In genomic region chrX:154748712-154749339, GRCh38 we compare ENCODE assay signal across 8 cellular contexts. TPM values are rescaled to one million over a fixed set of nuclear protein-coding genes. Genes with fewer than 3 reads are reported as not detected.
DNase-seq lines count a peak whose midpoint lies in the region; ATAC-seq and TF ChIP-seq lines count a peak whose summit lies in the region.

No MANE protein-coding gene starts in this region.

- no peaks in the 10 kb centered on the region for H3K4me1 Mint-ChIP-seq in Caco-2 (ENCODE audit: low read depth, unreplicated experiment)
- peaks cover 16% of the 10 kb centered on the region for H3K4me1 Mint-ChIP-seq in stimulated activated effector memory CD8-positive, alpha-beta T cell treated with anti-CD3 and anti-CD28 coated beads, Interleukin-12 subunit alpha, Interleukin-12 subunit beta, amount 100 ng/mL, for 72 hours

- no peaks in the 10 kb centered on the region for H3K9me3 Mint-ChIP-seq in Caco-2 (ENCODE audit: unreplicated experiment)
- no peaks in the 10 kb centered on the region for H3K9me3 Mint-ChIP-seq in stimulated activated effector memory CD8-positive, alpha-beta T cell treated with anti-CD3 and anti-CD28 coated beads, Interleukin-12 subunit alpha, Interleukin-12 subunit beta, amount 100 ng/mL, for 72 hours

- H3K36me3 Mint-ChIP-seq in Caco-2 (ENCODE audit: insufficient read depth, unreplicated experiment), result no peaks in the 10 kb centered on the region
- H3K36me3 Mint-ChIP-seq in stimulated activated effector memory CD8-positive, alpha-beta T cell treated with anti-CD3 and anti-CD28 coated beads, Interleukin-12 subunit alpha, Interleukin-12 subunit beta, amount 100 ng/mL, for 72 hours, result peaks cover 3% of the 10 kb centered on the region

- H3K4me2 ChIP-seq in MM.1S (ENCODE audit: low read depth, low read length) (peak overlapping the region; percentile 1; the same call in 1 of the 2 replicates), SU-DHL-6 (ENCODE audit: low read depth, low read length, poor library complexity, severe bottlenecking) (no peak overlapping the region)

- H3K4me3 Mint-ChIP-seq in Caco-2 (ENCODE audit: unreplicated experiment), result no peak overlapping the region
- H3K4me3 Mint-ChIP-seq in stimulated activated effector memory CD8-positive, alpha-beta T cell treated with anti-CD3 and anti-CD28 coated beads, Interleukin-12 subunit alpha, Interleukin-12 subunit beta, amount 100 ng/mL, for 72 hours, result peak overlapping the region; percentile 71

- TF ChIP-seq CTCF in Caco-2 (IDR thresholded peaks at IDR 0.05; ENCODE audit: insufficient read depth in 1 of 2, low read depth in 1 of 2, low read length in 1 of 2, severe bottlenecking in 1 of 2, unreplicated experiment in 1 of 2) (peak; percentile 45 to 56), MM.1S (IDR thresholded peaks at IDR 0.05; ENCODE audit: low read length) (peak; percentile 74), SU-DHL-6 (IDR thresholded peaks at IDR 0.05; ENCODE audit: insufficient read depth, low read length, poor library complexity, severe bottlenecking) (peak; percentile 28), brain microvascular endothelial cell (IDR thresholded peaks at IDR 0.05; ENCODE audit: low read depth, low read length, missing control alignments) (peak; percentile 70)

- no peaks in the 10 kb centered on the region for H4K20me1 ChIP-seq in MM.1S (ENCODE audit: insufficient read depth, low read length)
- H4K20me1 ChIP-seq in SU-DHL-6 (ENCODE audit: low read depth, low read length), result no peaks in the 10 kb centered on the region

- POLR2A ChIA-PET in Caco-2 (lab: Charles Lee), result interaction anchor here (1.3 kb wide), 1 partner anchor 14 kb away, joined by 4 read pairs; the partner anchor contains the start of gene DKC1

- H3F3A ChIP-seq in MM.1S (ENCODE audit: insufficient read depth, low read length) (no peaks in the 10 kb centered on the region; the same call in 1 of the 2 replicates), SU-DHL-6 (ENCODE audit: insufficient read depth) (no peaks in the 10 kb centered on the region; the same call in 1 of the 2 replicates)

- H3K9me2 ChIP-seq in MM.1S (replicated peaks; ENCODE audit: insufficient read depth, low read length), result no peaks in the 10 kb centered on the region
- no peaks in the 10 kb centered on the region for H3K9me2 ChIP-seq in SU-DHL-6 (replicated peaks; ENCODE audit: insufficient read depth, low read length)

- H3K27ac Mint-ChIP-seq in Caco-2 (ENCODE audit: unreplicated experiment), result no peak overlapping the region
- no peak overlapping the region for H3K27ac Mint-ChIP-seq in stimulated activated effector memory CD8-positive, alpha-beta T cell treated with anti-CD3 and anti-CD28 coated beads, Interleukin-12 subunit alpha, Interleukin-12 subunit beta, amount 100 ng/mL, for 72 hours

- H3K27me3 ChIP-seq in Caco-2 (replicated peaks; ENCODE audit: control insufficient read depth, insufficient read depth, low read length) (0 out of 2 replicates have a peak, but pooled peaks cover 2% of the 10 kb centered on the region), MM.1S (replicated peaks; ENCODE audit: insufficient read depth, low read length) (no peaks in the 10 kb centered on the region; the same call in 1 of the 2 replicates), SU-DHL-6 (ENCODE audit: low read length) (no peaks in the 10 kb centered on the region), brain microvascular endothelial cell (replicated peaks) (no peaks in the 10 kb centered on the region)

- BruUV-seq in Caco-2 (replicated peaks; lab: Mats Ljungman, UMichigan), result no TSS peak

- peaks cover 17% of the 10 kb centered on the region for H3K27me3 Mint-ChIP-seq in Caco-2 (ENCODE audit: insufficient read depth, unreplicated experiment)

- CTCF ChIA-PET in Caco-2 (lab: Charles Lee), result interaction anchor here (0.6 to 1.2 kb wide), 3 partner anchors 11 to 16 kb away, joined by 3 to 6 read pairs (median 3); partner anchors contain the start of gene DKC1

- H3K9ac ChIP-seq in MM.1S (ENCODE audit: low read length) (no peak overlapping the region), SU-DHL-6 (ENCODE audit: low read length) (no peak overlapping the region)

- H3K79me2 ChIP-seq in MM.1S (ENCODE audit: low read length) (no peaks in the 10 kb centered on the region), SU-DHL-6 (ENCODE audit: insufficient read depth, low read length) (no peaks in the 10 kb centered on the region)

- H3K36me3 ChIP-seq in Caco-2 (ENCODE audit: control insufficient read depth, insufficient read depth, low read length) (no peaks in the 10 kb centered on the region), MM.1S (replicated peaks; ENCODE audit: insufficient read depth, low read length) (no peaks in the 10 kb centered on the region), SU-DHL-6 (ENCODE audit: low read length) (no peaks in the 10 kb centered on the region), brain microvascular endothelial cell (replicated peaks) (no peaks in the 10 kb centered on the region)

- in situ Hi-C loops in brain microvascular endothelial cell (cut with HindIII; ENCODE audit: low pct_ligation_motif_present, low sequenced_read_pairs), result no loop called here

- H3K4me3 ChIP-seq in Caco-2 (ENCODE audit: low read depth, low read length), result no peak overlapping the region
- H3K4me3 ChIP-seq in MM.1S (ENCODE audit: low read length), result no peak overlapping the region
- H3K4me3 ChIP-seq in SU-DHL-6 (ENCODE audit: insufficient read depth, low read length, poor library complexity, severe bottlenecking), result no peak overlapping the region
- no peak overlapping the region for H3K4me3 ChIP-seq in brain microvascular endothelial cell (ENCODE audit: low read depth, low read length)

- H3K27ac ChIP-seq in MM.1S (ENCODE audit: low read length) (no peak overlapping the region), SU-DHL-6 (ENCODE audit: low read depth, low read length) (no peak overlapping the region), brain microvascular endothelial cell (no peak overlapping the region)

- H3K4me1 ChIP-seq in Caco-2 (no peaks in the 10 kb centered on the region), MM.1S (ENCODE audit: low read length) (peaks cover 3% of the 10 kb centered on the region; the same call in 1 of the 2 replicates)

- ATAC-seq in GM19043 (IDR thresholded peaks at IDR 0.05; ENCODE audit: low read depth, unreplicated experiment), result peak; percentile 52
- peak; percentile 77 for ATAC-seq in stimulated activated effector memory CD8-positive, alpha-beta T cell treated with anti-CD3 and anti-CD28 coated beads, Interleukin-12 subunit alpha, Interleukin-12 subunit beta, amount 100 ng/mL, for 72 hours

- DNase-seq in Caco-2 (peak in 1 of 2 experiments; percentile 57), MM.1S (peak; percentile 62), brain microvascular endothelial cell (peak; percentile 47), inferior parietal cortex (ENCODE audit: extremely low spot score) (peak; percentile 84), OCI-M2 (lab: John Stamatoyannopoulos, UW; ENCODE audit: unreplicated experiment) (no peak)
- peak in 1 of 2 donors; percentile 62 for DNase-seq in stimulated activated effector memory CD8-positive, alpha-beta T cell treated with anti-CD3 and anti-CD28 coated beads, Interleukin-12 subunit alpha, Interleukin-12 subunit beta, amount 100 ng/mL, for 72 hours (ENCODE audit: low spot score in 2 of 2)

- H3K9me3 ChIP-seq in Caco-2 (no peaks in the 10 kb centered on the region), MM.1S (replicated peaks; ENCODE audit: insufficient read depth, low read length) (no peaks in the 10 kb centered on the region), SU-DHL-6 (ENCODE audit: insufficient read depth, low read length) (no peaks in the 10 kb centered on the region)

- intact Hi-C loops in Caco-2 (cut with micrococcal nuclease; ENCODE audit: unreplicated experiment), result loop anchor here (2.0 kb wide), 1 partner anchor 92 kb away; no protein-coding TSS in a partner anchor

- H2AFZ ChIP-seq in MM.1S (ENCODE audit: low read length), result no peak overlapping the region
- H2AFZ ChIP-seq in SU-DHL-6 (ENCODE audit: low read depth, low read length, severe bottlenecking), result no peak overlapping the region

RNA-seq across cellular contexts. Expression of gene GAB3, which starts 2.1 kb away (rescaled TPM):
- not detected in 2 replicates for total RNA-seq in Caco-2 (2022)

RNA-seq across cellular contexts. Expression of gene DKC1, which starts 13.8 kb away (rescaled TPM):
- 106 and 107 TPM in 2 replicates for total RNA-seq in Caco-2 (2022)

RNA-seq across cellular contexts. Expression of gene MPP1, which starts 56.5 kb away (rescaled TPM):
- 26.6 and 27.0 TPM in 2 replicates for total RNA-seq in Caco-2 (2022)
